ENCODE assay signal across 18 cellular contexts in the genomic region with DNA sequence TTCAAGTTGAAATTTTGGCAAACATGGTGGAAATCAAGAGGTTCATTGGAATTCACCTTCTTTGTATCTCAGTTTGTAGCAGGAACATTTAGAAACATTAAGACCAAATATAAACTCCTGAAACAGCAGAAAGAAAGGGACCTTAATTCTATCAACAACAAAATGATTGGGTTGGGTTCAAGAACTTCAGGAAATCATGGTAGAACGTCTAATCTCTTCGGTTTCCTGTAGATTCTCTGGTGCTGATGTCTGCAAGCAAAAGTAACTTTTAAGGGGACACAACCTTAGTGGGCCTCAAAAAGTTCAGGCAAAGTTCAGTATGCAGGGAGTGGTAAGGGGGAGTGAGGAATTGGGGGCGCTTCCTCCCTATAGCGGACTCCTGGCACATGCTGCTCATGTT. TPM values are rescaled to one million over a fixed set of nuclear protein-coding genes. Genes with fewer than 3 reads are reported as not detected.
DNase-seq lines count a peak whose midpoint lies in the region; ATAC-seq and TF ChIP-seq lines count a peak whose summit lies in the region.
"Had no signal": no experiment of that assay in that cellular context is flagged by ENCODE, and none has a peak within 500 bp of the region (broad histone marks: within the 10 kb centered on the region; RNA-seq: fewer than 3 reads in every experiment).

No MANE protein-coding gene starts in this region.

- H3K36me3 ChIP-seq in ascending aorta (no peaks in the 10 kb centered on the region), esophagus muscularis mucosa (no peaks in the 10 kb centered on the region), neural progenitor cell (no peaks in the 10 kb centered on the region), thoracic aorta (no peaks in the 10 kb centered on the region), brain microvascular endothelial cell (replicated peaks) (no peaks in the 10 kb centered on the region)

- TF ChIP-seq POLR2A in esophagus muscularis mucosa (IDR thresholded peaks at IDR 0.05; ENCODE audit: low read depth) = no peak

- no peaks in the 10 kb centered on the region for H3K79me2 ChIP-seq in neural progenitor cell (ENCODE audit: low read depth)

- H3K4me3 ChIP-seq in ascending aorta = no peak overlapping the region
- peak overlapping the region in 1 of 4 donors; percentile 15 for H3K4me3 ChIP-seq in esophagus muscularis mucosa
- no peak overlapping the region for H3K4me3 ChIP-seq in neural progenitor cell
- H3K4me3 ChIP-seq in thoracic aorta = no peak overlapping the region
- H3K4me3 ChIP-seq in brain microvascular endothelial cell (ENCODE audit: low read depth, low read length) = no peak overlapping the region

- H3K4me1 ChIP-seq in ascending aorta (peaks cover 3 to 25% of the 10 kb centered on the region in 2 donors), esophagus muscularis mucosa (peaks cover 24 to 92% (median 70%) of the 10 kb centered on the region in 4 donors), neural progenitor cell (peaks cover 3% of the 10 kb centered on the region), thoracic aorta (ENCODE audit: control insufficient read depth in 1 of 2, low read depth in 2 of 2) (peaks cover 15 to 76% of the 10 kb centered on the region in 2 donors)

- no peaks in the 10 kb centered on the region for H4K20me1 ChIP-seq in neural progenitor cell (ENCODE audit: low read depth)

- H3K9me3 Mint-ChIP-seq in neural progenitor cell = no peaks in the 10 kb centered on the region
- H3K9me3 Mint-ChIP-seq: CD4-positive, alpha-beta T cell; IgD-negative memory B cell had no signal

- TF ChIP-seq CTCF in ascending aorta (IDR thresholded peaks at IDR 0.05) = no peak
- TF ChIP-seq CTCF in esophagus muscularis mucosa (IDR thresholded peaks at IDR 0.05) = no peak
- no peak for TF ChIP-seq CTCF in neural progenitor cell (IDR thresholded peaks at IDR 0.05)
- TF ChIP-seq CTCF in thoracic aorta (IDR thresholded peaks at IDR 0.05) = no peak
- TF ChIP-seq CTCF in brain microvascular endothelial cell (IDR thresholded peaks at IDR 0.05; ENCODE audit: low read depth, low read length, missing control alignments) = no peak

- no peak overlapping the region for H3K4me3 Mint-ChIP-seq in neural progenitor cell
- H3K4me3 Mint-ChIP-seq: B cell; CD4-positive, alpha-beta T cell; IgD-negative memory B cell had no signal

- in situ Hi-C loops in brain microvascular endothelial cell (cut with HindIII; ENCODE audit: low pct_ligation_motif_present, low sequenced_read_pairs) = no loop called here

- H3K27ac Mint-ChIP-seq in neural progenitor cell = no peak overlapping the region
- H3K27ac Mint-ChIP-seq: B cell; CD4-positive, alpha-beta T cell; IgD-negative memory B cell had no signal

- no peak overlapping the region for H3K9ac ChIP-seq in neural progenitor cell

- no peaks in the 10 kb centered on the region for H3K27me3 Mint-ChIP-seq in neural progenitor cell (ENCODE audit: insufficient read depth, low read depth)

- peak overlapping the region; percentile 49 for H2AFZ ChIP-seq in neural progenitor cell (replicated peaks)

- no peaks in the 10 kb centered on the region for H3K36me3 Mint-ChIP-seq in neural progenitor cell
- H3K36me3 Mint-ChIP-seq: IgD-negative memory B cell had no signal

- ATAC-seq in thoracic aorta (ENCODE audit: insufficient number of reproducible peaks, low FRiP score, low read depth) = no peak
- no peak for ATAC-seq in HG02678 (IDR thresholded peaks at IDR 0.05; ENCODE audit: unreplicated experiment)
- ATAC-seq: HCT116, Panc1 had no signal

- no peaks in the 10 kb centered on the region for H3F3A ChIP-seq in neural progenitor cell (ENCODE audit: low read depth)

- no peaks in the 10 kb centered on the region for H3K9me3 ChIP-seq in ascending aorta
- no peaks in the 10 kb centered on the region for H3K9me3 ChIP-seq in esophagus muscularis mucosa
- H3K9me3 ChIP-seq in neural progenitor cell (ENCODE audit: low read depth) = no peaks in the 10 kb centered on the region
- no peaks in the 10 kb centered on the region for H3K9me3 ChIP-seq in thoracic aorta

- intact Hi-C loops in ascending aorta (cut with DNase I) = loop anchor here (5.0 to 10.0 kb wide), 3 partner anchors 196 to 538 kb away; partner anchors contain the start of genes KDM4C and UHRF2
- intact Hi-C loops in esophagus muscularis mucosa (cut with DNase I) = loop anchor here (5.0 kb wide), 1 partner anchor 53 kb away; no protein-coding TSS in a partner anchor

- H3K4me1 Mint-ChIP-seq in neural progenitor cell = peaks cover 3% of the 10 kb centered on the region
- H3K4me1 Mint-ChIP-seq: B cell, IgD-negative memory B cell had no signal

- TF ChIP-seq EP300 in esophagus muscularis mucosa (IDR thresholded peaks at IDR 0.05) = no peak

- WGBS in esophagus muscularis mucosa = 83% methylated on average over 4 of the region's 4 CpGs

- no peaks in the 10 kb centered on the region for H3K27me3 ChIP-seq in ascending aorta
- no peaks in the 10 kb centered on the region for H3K27me3 ChIP-seq in esophagus muscularis mucosa
- no peaks in the 10 kb centered on the region for H3K27me3 ChIP-seq in neural progenitor cell
- no peaks in the 10 kb centered on the region for H3K27me3 ChIP-seq in thoracic aorta (replicated peaks; ENCODE audit: insufficient read depth)
- H3K27me3 ChIP-seq in brain microvascular endothelial cell (replicated peaks) = no peaks in the 10 kb centered on the region

- H3K4me2 ChIP-seq in neural progenitor cell = no peak overlapping the region

- H3K27ac ChIP-seq in ascending aorta (peak overlapping the region; percentile 77 to 86), esophagus muscularis mucosa (replicated peaks in 1 of 4) (peak overlapping the region; percentile 70 to 87 (median 83)), neural progenitor cell (no peak overlapping the region), thoracic aorta (peak overlapping the region; percentile 58 to 61), brain microvascular endothelial cell (no peak overlapping the region)

- DNase-seq in ascending aorta (ENCODE audit: low spot score in 2 of 2) = no peak
- no peak for DNase-seq in esophagus muscularis mucosa (ENCODE audit: extremely low spot score)
- DNase-seq in neural progenitor cell (ENCODE audit: low spot score) = no peak
- no peak for DNase-seq in thoracic aorta (ENCODE audit: low spot score)
- no peak for DNase-seq in NAMALWA (ENCODE audit: low spot score)
- no peak for DNase-seq in brain microvascular endothelial cell
- DNase-seq: CD4-positive, alpha-beta T cell; DND-41; GF-D8; GM23248; NCI-H1417 treated with DMSO at 0.1 percent for 48 hours; NCI-H2029 treated with DMSO at 0.1 percent for 48 hours; NCI-H510A treated with DMSO at 0.1 percent for 48 hours had no signal

RNA-seq across cellular contexts. Expression of gene IL33, which starts 3.4 kb away (rescaled TPM):
- total RNA-seq in ascending aorta (38.0 TPM), esophagus muscularis mucosa (100 to 1,000 TPM in 2 of 4 donors, 10 to 100 TPM in 2; 63.1 to 178 (median 104) TPM), neural progenitor cell (ENCODE audit: low replicate concordance) (not detected in 2 replicates), thoracic aorta (100 to 1,000 TPM in 1 of 2 donors, 10 to 100 TPM in 1; 69.7 to 160 TPM)
- total RNA-seq: B cell; CD4-positive, alpha-beta T cell had no signal

Comparison
In these comparisons a context has a peak if more than half of its experiments do, and no peak if none do; other contexts are left out.
1. H3K27ac ChIP-seq: peak in ascending aorta (2 of 2), esophagus muscularis mucosa (4 of 4) and thoracic aorta (2 of 2); none in neural progenitor cell (single experiment) and brain microvascular endothelial cell (single experiment).
2. RNA of gene IL33, which starts 3.4 kb away (total RNA-seq): 69.7 to 160 TPM in thoracic aorta, 63.1 to 178 TPM in esophagus muscularis mucosa and 38.0 TPM in ascending aorta (single experiment); not detected in neural progenitor cell; every median in the first group is over 10 times any median in the second.